In genomic region chr9:110919609-110920008, GRCh38 we compare ENCODE assay signal across 10 cellular contexts.
A peak's percentile ranks its signal among the peaks of the same experiment; 100 is the strongest.
DNase-seq lines count a peak whose midpoint lies in the region; ATAC-seq, FAIRE-seq and TF ChIP-seq lines count a peak whose summit lies in the region.
"Had no signal": no experiment of that assay in that cellular context is flagged by ENCODE, and none has a peak within 500 bp of the region (broad histone marks: within the 10 kb centered on the region; RNA-seq: fewer than 3 reads in every experiment).

No MANE protein-coding gene starts in this region.

- H3K36me3 ChIP-seq in ascending aorta (peaks cover 0 to 3% of the 10 kb centered on the region in 2 donors), keratinocyte (ENCODE audit: control insufficient read depth in 2 of 2, extremely low read depth in 1 of 2, insufficient read depth in 2 of 2, low read length in 2 of 2) (peaks cover 0 to 1% of the 10 kb centered on the region in 2 experiments), upper lobe of right lung (no peaks in the 10 kb centered on the region)

- H3K27me3 ChIP-seq in ascending aorta (no peaks in the 10 kb centered on the region), keratinocyte (ENCODE audit: control insufficient read depth, extremely low read depth, insufficient read depth, low read length) (no peaks in the 10 kb centered on the region), upper lobe of right lung (no peaks in the 10 kb centered on the region)

- no peak overlapping the region for H3K4me3 ChIP-seq in ascending aorta
- no peak overlapping the region for H3K4me3 ChIP-seq in keratinocyte (ENCODE audit: control insufficient read depth in 2 of 3, extremely low read depth in 1 of 3, insufficient read depth in 2 of 3, low read depth in 1 of 3, low read length in 3 of 3)
- no peak overlapping the region for H3K4me3 ChIP-seq in upper lobe of right lung

- H3K9me1 ChIP-seq in keratinocyte (ENCODE audit: control insufficient read depth, extremely low read depth, insufficient read depth, low read length) = no peaks in the 10 kb centered on the region

- H3K4me1 ChIP-seq in ascending aorta (peaks cover 0 to 12% of the 10 kb centered on the region in 2 donors), keratinocyte (ENCODE audit: control insufficient read depth, extremely low read depth, insufficient read depth, low read length) (peaks cover 25% of the 10 kb centered on the region), upper lobe of right lung (peaks cover 6% of the 10 kb centered on the region)

- H3K9ac ChIP-seq in keratinocyte (ENCODE audit: control insufficient read depth, extremely low read depth, insufficient read depth, low read length) = no peak overlapping the region

- DNase-seq in SIG-M5 treated with dmso at 0.1 percent for 504 hours (lab: John Stamatoyannopoulos, UW; ENCODE audit: unreplicated experiment) (peak; percentile 1), SIG-M5 (lab: John Stamatoyannopoulos, UW) (no peak), ascending aorta (ENCODE audit: low spot score in 2 of 2) (no peak), keratinocyte (ENCODE audit: low read depth, low spot score) (no peak), upper lobe of right lung (no peak), NK-92 (lab: John Stamatoyannopoulos, UW; ENCODE audit: unreplicated experiment) (no peak), cerebellum (ENCODE audit: low spot score) (no peak)
- DNase-seq: activated effector memory CD4-positive, alpha-beta T cell treated with Interleukin-2 at 50 U/mL for 16 hours had no signal

- peaks cover 10% of the 10 kb centered on the region for H3K79me2 ChIP-seq in keratinocyte (ENCODE audit: control insufficient read depth, insufficient read depth, low read length)

- no peak overlapping the region for H3K4me2 ChIP-seq in keratinocyte (ENCODE audit: control insufficient read depth, extremely low read depth, insufficient read depth, low read depth, low read length)

- ATAC-seq in upper lobe of right lung (peak; percentile 87), GM19351 (IDR thresholded peaks at IDR 0.05; ENCODE audit: unreplicated experiment) (no peak)

- no peak overlapping the region for H2AFZ ChIP-seq in keratinocyte (ENCODE audit: control insufficient read depth, low read length)

- peak; percentile 87 for FAIRE-seq in keratinocyte (lab: Jason Lieb, UNC)

- intact Hi-C loops in ascending aorta (cut with DNase I) (no loop called here), upper lobe of right lung (cut with DNase I) (no loop called here)

- H3K27ac ChIP-seq in ascending aorta (peak overlapping the region; percentile 39 to 57), keratinocyte (ENCODE audit: control insufficient read depth, insufficient read depth, low read length) (peak overlapping the region; percentile 50), upper lobe of right lung (peak overlapping the region; percentile 33)
- H3K27ac ChIP-seq: 22Rv1 had no signal

- dilution Hi-C loops in keratinocyte (cut with MboI; ENCODE audit: extremely low pct_ligation_motif_present, low sequenced_read_pairs) = no loop called here

- no peaks in the 10 kb centered on the region for H3K9me3 ChIP-seq in ascending aorta
- H3K9me3 ChIP-seq in keratinocyte (ENCODE audit: control insufficient read depth, low read depth, low read length) = no peaks in the 10 kb centered on the region
- no peaks in the 10 kb centered on the region for H3K9me3 ChIP-seq in upper lobe of right lung

- TF ChIP-seq CTCF in ascending aorta (IDR thresholded peaks at IDR 0.05) = no peak
- TF ChIP-seq CTCF in keratinocyte (optimal IDR thresholded peaks at IDR 0.05 in 1 of 3, IDR thresholded peaks at IDR 0.05 in 1 of 3, conservative IDR thresholded peaks at IDR 0.05 in 1 of 3; ENCODE audit: extremely low read depth in 1 of 3, insufficient read depth in 2 of 3, low read length in 3 of 3) = no peak
- TF ChIP-seq CTCF in upper lobe of right lung (IDR thresholded peaks at IDR 0.05) = no peak

- no peaks in the 10 kb centered on the region for H4K20me1 ChIP-seq in keratinocyte (ENCODE audit: control insufficient read depth, extremely low read depth, insufficient read depth, low read length)
